Comparison of ENCODE assay signal across 24 cellular contexts in genomic region chr10:110105873-110106272, GRCh38.
"Had no signal": no experiment of that assay in that cellular context is flagged by ENCODE, and none has a peak within 500 bp of the region (broad histone marks: within the 10 kb centered on the region; RNA-seq: fewer than 3 reads in every experiment).

No MANE protein-coding gene starts in this region.

- FAIRE-seq: RCC 7860 had no signal

- H3K27ac Mint-ChIP-seq: activated B cell treated with CpG ODN at 0.5 μM for 24 hours; activated CD4-positive, alpha-beta T cell treated with anti-CD3 and anti-CD28 coated beads, Interleukin-2, amount 10 ng/mL, durations not matched to agents 24 days and 14 days; activated CD8-positive, alpha-beta memory T cell treated with anti-CD3 and anti-CD28 coated beads, Interleukin-2, amount 10 ng/mL, durations not matched to agents 7 days and 5 days; activated naive CD8-positive, alpha-beta T cell treated with anti-CD3 and anti-CD28 coated beads for 36 hours had no signal

- H3K4me3 ChIP-seq: adrenal gland had no signal

- H3K9me3 ChIP-seq: adrenal gland had no signal

- H3K4me3 Mint-ChIP-seq: activated B cell treated with CpG ODN at 0.5 μM for 24 hours; activated CD4-positive, alpha-beta T cell treated with anti-CD3 and anti-CD28 coated beads, Interleukin-2, amount 10 ng/mL, durations not matched to agents 24 days and 14 days; activated CD8-positive, alpha-beta memory T cell treated with anti-CD3 and anti-CD28 coated beads, Interleukin-2, amount 10 ng/mL, durations not matched to agents 7 days and 5 days; activated naive CD8-positive, alpha-beta T cell treated with anti-CD3 and anti-CD28 coated beads for 36 hours; T-helper 17 cell had no signal

- H3K36me3 ChIP-seq: adrenal gland had no signal

- H3K9me3 Mint-ChIP-seq: activated B cell treated with CpG ODN at 0.5 μM for 24 hours had no signal

- DNase-seq: activated B cell treated with CpG ODN at 0.5 μM for 24 hours; activated CD4-positive, alpha-beta T cell treated with anti-CD3 and anti-CD28 coated beads for 1 hour; activated CD4-positive, alpha-beta T cell treated with anti-CD3 and anti-CD28 coated beads, Interleukin-2, amount 10 ng/mL, durations not matched to agents 24 days and 14 days; activated CD4-positive, alpha-beta T cell treated with anti-CD3 and anti-CD28 coated beads, Interleukin-2, amount 50 U/mL, for 48 hours; activated CD8-positive, alpha-beta memory T cell treated with anti-CD3 and anti-CD28 coated beads, Interleukin-2, amount 10 ng/mL, durations not matched to agents 7 days and 5 days; activated effector memory CD4-positive, alpha-beta T cell treated with Interleukin-2 at 50 U/mL for 16 hours; activated naive CD4-positive, alpha-beta T cell; activated naive CD8-positive, alpha-beta T cell treated with anti-CD3 and anti-CD28 coated beads for 36 hours; adrenal gland; anterior cingulate cortex; cerebellar nuclear complex; IMR-90; KBM-7; NCI-H1048; NCI-H146; NCI-H187 treated with DMSO at 0.1 percent for 48 hours; NCI-H2081 treated with DMSO at 0.1 percent for 48 hours; NCI-H2171; NCI-H2227 treated with DMSO at 0.1 percent for 48 hours; NCI-H526; SHP77 treated with DMSO at 0.1 percent for 48 hours; T-helper 17 cell; T-helper 9 cell had no signal

- H3K27me3 Mint-ChIP-seq: activated B cell treated with CpG ODN at 0.5 μM for 24 hours; activated CD4-positive, alpha-beta T cell treated with anti-CD3 and anti-CD28 coated beads, Interleukin-2, amount 10 ng/mL, durations not matched to agents 24 days and 14 days; activated CD8-positive, alpha-beta memory T cell treated with anti-CD3 and anti-CD28 coated beads, Interleukin-2, amount 10 ng/mL, durations not matched to agents 7 days and 5 days; activated naive CD8-positive, alpha-beta T cell treated with anti-CD3 and anti-CD28 coated beads for 36 hours; T-helper 17 cell had no signal

- ATAC-seq: activated CD8-positive, alpha-beta memory T cell treated with anti-CD3 and anti-CD28 coated beads, Interleukin-2, amount 10 ng/mL, durations not matched to agents 7 days and 5 days; T-helper 17 cell had no signal

- H3K27me3 ChIP-seq: adrenal gland had no signal

- H3K27ac ChIP-seq: adrenal gland had no signal
